Comparison of ENCODE assay signal across 8 cellular contexts in genomic region chr15:73631915-73632669, GRCh38. TPM values are rescaled to one million over a fixed set of nuclear protein-coding genes. Genes with fewer than 3 reads are reported as not detected.
DNase-seq lines count a peak whose midpoint lies in the region; ATAC-seq, FAIRE-seq and TF ChIP-seq lines count a peak whose summit lies in the region.

No MANE protein-coding gene starts in this region.

- TF ChIP-seq CTCF in OCI-LY1 (IDR thresholded peaks at IDR 0.05; ENCODE audit: low read length) (no peak), kidney (IDR thresholded peaks at IDR 0.05; ENCODE audit: borderline replicate concordance, extremely low read depth, insufficient read depth) (no peak), GM10266 (IDR thresholded peaks at IDR 0.05; ENCODE audit: control insufficient read depth, insufficient read depth, low read depth, missing control alignments) (no peak)

- CTCF ChIA-PET in activated CD8-positive, alpha-beta memory T cell treated with anti-CD3 and anti-CD28 coated beads, Interleukin-2, amount 10 ng/mL, durations not matched to agents 7 days and 5 days (lab: Charles Lee), result interaction anchor here (0.7 to 9.9 kb wide), 14 partner anchors 9 to 836 kb away, joined by 3 to 233 read pairs (median 4); no protein-coding TSS in a partner anchor

- H3K27me3 ChIP-seq in OCI-LY1 (ENCODE audit: insufficient read depth, low read length), result no peaks in the 10 kb centered on the region

- no peak for ATAC-seq in activated CD8-positive, alpha-beta memory T cell treated with anti-CD3 and anti-CD28 coated beads, Interleukin-2, amount 10 ng/mL, durations not matched to agents 7 days and 5 days
- ATAC-seq in stimulated activated naive CD8-positive, alpha-beta T cell treated with anti-CD3 and anti-CD28 coated beads, Interleukin-15, Interleukin-2, amounts not matched to agents 100 U/mL and 50 U/mL, for 24 hours, result no peak
- no peak for ATAC-seq in GM18858 (IDR thresholded peaks at IDR 0.05; ENCODE audit: unreplicated experiment)

- H3K36me3 Mint-ChIP-seq in activated CD8-positive, alpha-beta memory T cell treated with anti-CD3 and anti-CD28 coated beads, Interleukin-2, amount 10 ng/mL, durations not matched to agents 7 days and 5 days, result peaks cover 5% of the 10 kb centered on the region

- H3K27me3 Mint-ChIP-seq in activated CD8-positive, alpha-beta memory T cell treated with anti-CD3 and anti-CD28 coated beads, Interleukin-2, amount 10 ng/mL, durations not matched to agents 7 days and 5 days, result peaks cover 18% of the 10 kb centered on the region

- FAIRE-seq in kidney (lab: Jason Lieb, UNC), result no peak

- H3K9ac ChIP-seq in OCI-LY1 (ENCODE audit: low read length), result peak overlapping the region; percentile 74
- H3K9ac ChIP-seq in kidney (ENCODE audit: low read length in 2 of 2), result peak overlapping the region; percentile 80 to 89

- H2AFZ ChIP-seq in OCI-LY1 (ENCODE audit: low read length), result no peak overlapping the region

- peak overlapping the region; percentile 74 for H3K4me3 Mint-ChIP-seq in activated CD8-positive, alpha-beta memory T cell treated with anti-CD3 and anti-CD28 coated beads, Interleukin-2, amount 10 ng/mL, durations not matched to agents 7 days and 5 days

- no peak for DNase-seq in activated CD8-positive, alpha-beta memory T cell treated with anti-CD3 and anti-CD28 coated beads, Interleukin-2, amount 10 ng/mL, durations not matched to agents 7 days and 5 days
- DNase-seq in activated CD8-positive, alpha-beta memory T cell treated with anti-CD3 and anti-CD28 coated beads for 24 hours, result no peak
- DNase-seq in caudate nucleus (lab: John Stamatoyannopoulos, UW), result peak in 26 of 61 donors; percentile 1 to 63 (median 22)
- DNase-seq in kidney, result no peak
- peak; percentile 17 for DNase-seq in stimulated activated naive CD8-positive, alpha-beta T cell treated with anti-CD3 and anti-CD28 coated beads, Interleukin-15, Interleukin-2, amounts not matched to agents 100 U/mL and 50 U/mL, for 24 hours
- no peak for DNase-seq in GM10266 (ENCODE audit: extremely low spot score)

- peaks cover 55% of the 10 kb centered on the region for H3K4me1 Mint-ChIP-seq in activated CD8-positive, alpha-beta memory T cell treated with anti-CD3 and anti-CD28 coated beads, Interleukin-2, amount 10 ng/mL, durations not matched to agents 7 days and 5 days

- H3K36me3 ChIP-seq in OCI-LY1 (ENCODE audit: insufficient read depth, low read length) (no peaks in the 10 kb centered on the region), kidney (ENCODE audit: control insufficient read depth in 1 of 2, insufficient read depth in 2 of 2, low read length in 2 of 2) (no peaks in the 10 kb centered on the region)

- H3K9me3 Mint-ChIP-seq in activated CD8-positive, alpha-beta memory T cell treated with anti-CD3 and anti-CD28 coated beads, Interleukin-2, amount 10 ng/mL, durations not matched to agents 7 days and 5 days (ENCODE audit: low read depth), result no peaks in the 10 kb centered on the region

- intact Hi-C loops in kidney (cut with DNase I), result loop anchor here (10.0 kb wide), 1 partner anchor 67 kb away; no protein-coding TSS in a partner anchor

- H3K27ac Mint-ChIP-seq in activated CD8-positive, alpha-beta memory T cell treated with anti-CD3 and anti-CD28 coated beads, Interleukin-2, amount 10 ng/mL, durations not matched to agents 7 days and 5 days, result peak overlapping the region; percentile 70

- H3K9me3 ChIP-seq in OCI-LY1 (ENCODE audit: low read length) (no peaks in the 10 kb centered on the region), kidney (ENCODE audit: control insufficient read depth in 1 of 2, low read length in 2 of 2) (no peaks in the 10 kb centered on the region)

- H3K4me1 ChIP-seq in OCI-LY1 (ENCODE audit: insufficient read depth, low read length, severe bottlenecking) (peaks cover 46% of the 10 kb centered on the region), kidney (ENCODE audit: control insufficient read depth in 1 of 2, insufficient read depth in 1 of 2, low read depth in 1 of 2, low read length in 2 of 2) (peaks cover 13 to 19% of the 10 kb centered on the region in 2 donors)

- no peak overlapping the region for H3K27ac ChIP-seq in OCI-LY1 (ENCODE audit: low read depth, low read length, poor library complexity, severe bottlenecking)
- peak overlapping the region; percentile 75 for H3K27ac ChIP-seq in caudate nucleus (ENCODE audit: low read depth, low read length)
- H3K27ac ChIP-seq in kidney (ENCODE audit: low read depth in 2 of 2, low read length in 2 of 2), result peak overlapping the region; percentile 66 to 87

- H3F3A ChIP-seq in OCI-LY1 (ENCODE audit: insufficient read depth, low read length), result no peaks in the 10 kb centered on the region

- peaks cover 54% of the 10 kb centered on the region for H3K79me2 ChIP-seq in OCI-LY1 (ENCODE audit: insufficient read depth, low read length)

- no peaks in the 10 kb centered on the region for H3K9me2 ChIP-seq in OCI-LY1 (ENCODE audit: low read depth, low read length)

- H3K4me3 ChIP-seq in OCI-LY1 (ENCODE audit: low read depth, low read length, poor library complexity, severe bottlenecking), result peak overlapping the region; percentile 88
- H3K4me3 ChIP-seq in kidney (ENCODE audit: low read length in 2 of 2), result peak overlapping the region; percentile 85 to 88

- no peaks in the 10 kb centered on the region for H4K20me1 ChIP-seq in OCI-LY1 (ENCODE audit: insufficient read depth, low read length)

- H3K4me2 ChIP-seq in OCI-LY1 (ENCODE audit: low read length), result peak overlapping the region; percentile 71

RNA-seq across cellular contexts. Expression of gene NPTN, which starts 1.1 kb away (rescaled TPM):
- total RNA-seq in activated CD8-positive, alpha-beta memory T cell treated with anti-CD3 and anti-CD28 coated beads, Interleukin-2, amount 10 ng/mL, durations not matched to agents 7 days and 5 days, result 10 to 100 TPM; 45.5 to 54.0 TPM
- total RNA-seq in kidney, result 130 TPM
- 100 TPM for polyA plus RNA-seq in kidney (ENCODE audit: insufficient read depth, low read depth, low replicate concordance)

RNA-seq across cellular contexts. Expression of gene CD276, which starts 52.1 kb away (rescaled TPM):
- 1 to 10 TPM in 1 of 2 experiments, not detected in 1; 3.7 TPM for total RNA-seq in activated CD8-positive, alpha-beta memory T cell treated with anti-CD3 and anti-CD28 coated beads, Interleukin-2, amount 10 ng/mL, durations not matched to agents 7 days and 5 days
- 31.5 TPM for total RNA-seq in kidney
- polyA plus RNA-seq in kidney (ENCODE audit: insufficient read depth, low read depth, low replicate concordance), result 25.0 TPM
